In genomic region chr11:2693851-2694261, GRCh38 we compare ENCODE assay signal across 17 cellular contexts. TPM values are rescaled to one million over a fixed set of nuclear protein-coding genes. Genes with fewer than 3 reads are reported as not detected.
DNase-seq lines count a peak whose midpoint lies in the region; ATAC-seq, FAIRE-seq and TF ChIP-seq lines count a peak whose summit lies in the region.
"Had no signal": no experiment of that assay in that cellular context is flagged by ENCODE, and none has a peak within 500 bp of the region (broad histone marks: within the 10 kb centered on the region; RNA-seq: fewer than 3 reads in every experiment).

No MANE protein-coding gene starts in this region.

- H3K27ac ChIP-seq in HUES6 (ENCODE audit: low read depth, low read length): peak overlapping the region; percentile 79
- H3K27ac ChIP-seq in H1 (ENCODE audit: low read depth, low read length): peak overlapping the region; percentile 78
- H3K27ac ChIP-seq: C4-2B, thoracic aorta had no signal

- H3K9ac ChIP-seq in HUES6 (ENCODE audit: low read length): peak overlapping the region; percentile 75
- peak overlapping the region in 3 of 4 experiments; percentile 40 to 58 (median 47); a peak in 5 of 7 replicates for H3K9ac ChIP-seq in H1 (replicated peaks in 1 of 4; ENCODE audit: extremely low read depth in 1 of 4, low read depth in 3 of 4, low read length in 3 of 4)

- H3K9me3 ChIP-seq in HUES6 (ENCODE audit: control insufficient read depth, insufficient read depth, low read depth, low read length): no peaks in the 10 kb centered on the region
- H3K9me3 ChIP-seq in H1 (ENCODE audit: insufficient read depth in 2 of 2, low read depth in 1 of 2, low read length in 1 of 2): no peaks in the 10 kb centered on the region
- H3K9me3 ChIP-seq: thoracic aorta had no signal

- peak overlapping the region; percentile 15 for H3K4ac ChIP-seq in H1 (replicated peaks; ENCODE audit: insufficient read length, low read depth, low read length)

- 16% methylated on average over 7 of the region's 7 CpGs; no CpG with 5 or more reads in 1 of the 2 experiments for WGBS in H1 (ENCODE audit: extremely low coverage in 1 of 2, insufficient coverage in 1 of 2, insufficient read length in 1 of 2, insufficient replicate concordance in 2 of 2, low coverage in 1 of 2, low lambda C conversion rate in 2 of 2, missing lambda C conversion rate in 1 of 2), 2 experiments

- POLR2A ChIA-PET in H1 (lab: Charles Lee; ENCODE audit: partially characterized antibody): interaction anchor here (0.8 to 2.5 kb wide), 15 partner anchors 9 to 198 kb away, joined by 3 to 11 read pairs (median 4); partner anchors contain the start of gene CDKN1C

- H3K36me3 ChIP-seq in HUES6 (ENCODE audit: control insufficient read depth, insufficient read depth, low read length) (no peaks in the 10 kb centered on the region; the same call in 1 of the 2 replicates), H1 (ENCODE audit: control insufficient read depth in 2 of 4, insufficient read depth in 4 of 4, low read length in 3 of 4) (no peaks in the 10 kb centered on the region)
- H3K36me3 ChIP-seq: thoracic aorta had no signal

- no peak overlapping the region for H3K27ac Mint-ChIP-seq in neural crest cell (ENCODE audit: unreplicated experiment)
- H3K27ac Mint-ChIP-seq: activated naive CD8-positive, alpha-beta T cell treated with anti-CD3 and anti-CD28 coated beads, Interleukin-2, amount 10 ng/mL, durations not matched to agents 7 days and 5 days had no signal

- peak overlapping the region; percentile 99 for H2BK12ac ChIP-seq in H1 (ENCODE audit: low read depth, low read length)

- peak in 1 of 2 experiments; percentile 31; a peak in 1 of 4 replicates for TF ChIP-seq RAD21 in H1 (IDR thresholded peaks at IDR 0.05 in 1 of 2, conservative IDR thresholded peaks at IDR 0.05 in 1 of 2; ENCODE audit: low read depth in 2 of 2, low read length in 2 of 2)

- peaks cover 6% of the 10 kb centered on the region for H3K27me3 Mint-ChIP-seq in neural crest cell (ENCODE audit: low read depth)
- H3K27me3 Mint-ChIP-seq: progenitor cell of endocrine pancreas had no signal

- peak overlapping the region; percentile 48 for H3K4me3 ChIP-seq in HUES6 (ENCODE audit: low read depth, low read length)
- peak overlapping the region in 3 of 4 experiments; percentile 11 to 33 (median 24); a peak in 6 of 8 replicates for H3K4me3 ChIP-seq in H1 (ENCODE audit: extremely low read depth in 1 of 4, insufficient read depth in 2 of 4, low read depth in 3 of 4, low read length in 4 of 4)
- H3K4me3 ChIP-seq: thoracic aorta had no signal

- H4K8ac ChIP-seq in H1 (ENCODE audit: extremely low read depth, insufficient read depth, low read length): 0 out of 2 replicates have a peak overlapping the region, but pooled peaks have one; percentile 35

- peak overlapping the region; percentile 18 for H3K56ac ChIP-seq in H1 (replicated peaks; ENCODE audit: insufficient read length, low read depth, low read length)

- peak overlapping the region; percentile 74 for H4K5ac ChIP-seq in H1 (ENCODE audit: insufficient read length, low read depth, low read length)

- no peak for FAIRE-seq in H1 (lab: Jason Lieb, UNC)
- FAIRE-seq: endothelial cell of umbilical vein, islet of Langerhans had no signal

- DNase-seq in H1 (ENCODE audit: low read depth in 1 of 2, low spot score in 2 of 2) (no peak), neural crest cell (ENCODE audit: low read depth, low spot score) (no peak), midbrain (lab: John Stamatoyannopoulos, UW) (no peak), HuH-7 (ENCODE audit: low spot score) (no peak)
- no peak for DNase-seq in stimulated activated CD4-positive, alpha-beta T cell treated with anti-CD3 and anti-CD28 coated beads, Interleukin-4, amount 100 ng/mL, for 24 hours
- DNase-seq: activated naive CD8-positive, alpha-beta T cell treated with anti-CD3 and anti-CD28 coated beads, Interleukin-2, amount 10 ng/mL, durations not matched to agents 7 days and 5 days; NCI-H1092 treated with DMSO at 0.1 percent for 48 hours; NCI-H226 had no signal

- H4K20me1 ChIP-seq in H1 (replicated peaks in 1 of 2; ENCODE audit: control insufficient read depth in 1 of 2, insufficient read depth in 2 of 2, low read length in 2 of 2): peaks cover 0 to 15% of the 10 kb centered on the region in 2 experiments

- H3K79me2 ChIP-seq in H1 (ENCODE audit: control insufficient read depth in 1 of 2, insufficient read depth in 2 of 2, low read length in 2 of 2): peaks cover 0 to 74% of the 10 kb centered on the region in 2 experiments; a peak in 2 of 4 replicates

- peak overlapping the region; percentile 51 for H2BK120ac ChIP-seq in H1 (replicated peaks; ENCODE audit: low read depth, low read length)

- H2BK15ac ChIP-seq in H1 (ENCODE audit: low read length): no peak overlapping the region; the same call in 1 of the 2 replicates

- peak overlapping the region; percentile 62 for H4K91ac ChIP-seq in H1 (replicated peaks; ENCODE audit: insufficient read length, low read length)

- H3K18ac ChIP-seq in H1 (ENCODE audit: extremely low read depth, low read length): peak overlapping the region; percentile 98

- no peak overlapping the region for H3K14ac ChIP-seq in H1 (ENCODE audit: insufficient read length)

- H3K4me1 ChIP-seq in HUES6 (ENCODE audit: control insufficient read depth, insufficient read depth, low read length) (peaks cover 86% of the 10 kb centered on the region), H1 (replicated peaks in 1 of 4; ENCODE audit: control insufficient read depth in 3 of 4, insufficient read depth in 4 of 4, low read length in 3 of 4) (peaks cover 40 to 61% (median 54%) of the 10 kb centered on the region in 4 experiments)

- TF ChIP-seq CTCF in GM12872 (IDR thresholded peaks at IDR 0.05; ENCODE audit: insufficient read depth, low read depth, low read length) (0 out of 3 replicates have a peak, but pooled peaks have one; percentile 11), H1 (IDR thresholded peaks at IDR 0.05; ENCODE audit: control extremely low read depth in 1 of 3, insufficient read depth in 1 of 3, low read depth in 1 of 3, low read length in 3 of 3) (peak in 2 of 3 experiments; percentile 13 to 32; a peak in 1 of 4 replicates), neural crest cell (conservative IDR thresholded peaks at IDR 0.05) (no peak)

- H3K4me1 Mint-ChIP-seq in neural crest cell: peaks cover 76% of the 10 kb centered on the region

- H3K23me2 ChIP-seq in H1 (ENCODE audit: low read depth, low read length): peaks cover 1% of the 10 kb centered on the region; the same call in 1 of the 2 replicates

- peak overlapping the region; percentile 65 to 76 for H3K4me2 ChIP-seq in H1 (ENCODE audit: insufficient read depth in 1 of 2, low read depth in 2 of 2, low read length in 2 of 2)

- H2AK5ac ChIP-seq in H1 (ENCODE audit: low read depth, low read length): peak overlapping the region; percentile 58

- H2BK20ac ChIP-seq in H1 (ENCODE audit: low read length): peak overlapping the region; percentile 6

- ATAC-seq in HG02678 (IDR thresholded peaks at IDR 0.05; ENCODE audit: unreplicated experiment): no peak
- ATAC-seq: SK-N-SH treated with all-trans-retinoic acid at 6 μM for 48 hours had no signal

- H3K79me1 ChIP-seq in H1 (ENCODE audit: low read depth, low read length): peaks cover 7% of the 10 kb centered on the region; the same call in 1 of the 2 replicates

- peak overlapping the region; percentile 19 for H3K4me3 Mint-ChIP-seq in neural crest cell
- H3K4me3 Mint-ChIP-seq: activated naive CD8-positive, alpha-beta T cell treated with anti-CD3 and anti-CD28 coated beads, Interleukin-2, amount 10 ng/mL, durations not matched to agents 7 days and 5 days had no signal

- H3K23ac ChIP-seq in H1 (ENCODE audit: insufficient read length): no peak overlapping the region

- H3K27me3 ChIP-seq in HUES6 (ENCODE audit: control insufficient read depth, insufficient read depth, low read length) (no peaks in the 10 kb centered on the region), H1 (replicated peaks in 1 of 4; ENCODE audit: control insufficient read depth in 3 of 4, extremely low read depth in 1 of 4, insufficient read depth in 3 of 4, low read length in 3 of 4) (peaks cover 0 to 3% (median 0%) of the 10 kb centered on the region in 4 experiments; a peak in 1 of 7 replicates)

- H2AFZ ChIP-seq in H1 (ENCODE audit: low read length): no peak overlapping the region

- H3K9me3 Mint-ChIP-seq in neural crest cell: no peaks in the 10 kb centered on the region
- H3K9me3 Mint-ChIP-seq: activated naive CD8-positive, alpha-beta T cell treated with anti-CD3 and anti-CD28 coated beads, Interleukin-2, amount 10 ng/mL, durations not matched to agents 7 days and 5 days had no signal

- CTCF ChIA-PET in H1 (lab: Charles Lee; ENCODE audit: partially characterized antibody): interaction anchor here (0.6 to 1.8 kb wide), 12 partner anchors 7 to 211 kb away, joined by 3 to 5 read pairs (median 3); no protein-coding TSS in a partner anchor

- H3K36me3 Mint-ChIP-seq in neural crest cell (ENCODE audit: low read depth): no peaks in the 10 kb centered on the region

- H2BK5ac ChIP-seq in H1 (ENCODE audit: low read depth, low read length): peak overlapping the region; percentile 93

- no peak for TF ChIP-seq POLR2A in H1 (IDR thresholded peaks at IDR 0.05; ENCODE audit: control extremely low read depth in 1 of 2, low read depth in 2 of 2, low read length in 2 of 2)

- no peak for TF ChIP-seq EP300 in H1 (IDR thresholded peaks at IDR 0.05; ENCODE audit: borderline replicate concordance in 1 of 2, low read depth in 2 of 2, low read length in 2 of 2)

TF ChIP-seq in H1, 55 proteins besides CTCF, POLR2A, EP300 and RAD21 (continues in another document):
- TF ChIP-seq E2F6 (IDR thresholded peaks at IDR 0.05) (no peak), PHF8 (conservative IDR thresholded peaks at IDR 0.05; ENCODE audit: low read depth, low read length) (no peak; the same call in 1 of the 2 replicates), SP4 (IDR thresholded peaks at IDR 0.05; ENCODE audit: low read length) (0 out of 2 replicates have a peak, but pooled peaks have one; percentile 2), SAP30 (IDR thresholded peaks at IDR 0.05; ENCODE audit: insufficient read depth, insufficient replicate concordance, low read length) (peak; percentile 42)

RNA-seq across cellular contexts. Expression of gene KCNQ1OT1, which starts 5.9 kb away (rescaled TPM):
- 1.2 TPM in 2 replicates for total RNA-seq in H1 (2021; fragmentation: NEBNext Ultra II Directional; extraction: Animal tissue kit (Norgen Biotek cat#: 25700))
- 0.19 and 0.21 TPM in 2 replicates for polyA plus RNA-seq in H1 (2011; rRNA removed)
- 0.08 TPM for polyA plus RNA-seq in H1 (2011; cell fraction: cytosol; rRNA removed)
- 2.4 TPM for polyA plus RNA-seq in H1 (2011; cell fraction: nucleus; rRNA removed)
- polyA plus RNA-seq in H1 (2012, experiment 1 of 2): 0.19 to 0.30 TPM (median 0.24 TPM) in 4 replicates
- polyA plus RNA-seq in H1 (2012, experiment 2 of 2): 0.01 TPM
- 0.20 TPM for polyA plus RNA-seq in H1 (2013, experiment 1 of 2)
- 0.13 TPM for polyA plus RNA-seq in H1 (2013, experiment 2 of 2)
- 6.2 and 7.3 TPM in 2 replicates for polyA minus RNA-seq in H1 (2011; rRNA and poly(A)+ RNA removed)
- 1.0 TPM for polyA minus RNA-seq in H1 (2011; cell fraction: cytosol; rRNA and poly(A)+ RNA removed)
- 21.4 TPM for polyA minus RNA-seq in H1 (2011; cell fraction: nucleus; rRNA and poly(A)+ RNA removed)
- total RNA-seq in neural crest cell: 2.3 TPM in 2 replicates
